Comparison of ENCODE assay signal across 8 cellular contexts in genomic region chr22:38386918-38387317, GRCh38.
DNase-seq lines count a peak whose midpoint lies in the region; ATAC-seq and TF ChIP-seq lines count a peak whose summit lies in the region.
"Not testable (repeated sequence)": the region's sequence is repeated elsewhere in the genome, so short reads cannot be mapped to it uniquely, and the experiment has no call there.

No MANE protein-coding gene starts in this region.

- H3K79me2 ChIP-seq in MM.1S (ENCODE audit: low read length) = peaks cover 69% of the 10 kb centered on the region

- not testable (repeated sequence) for ATAC-seq in T-cell (replicated peaks in 1 of 4); activated T-cell treated with anti-CD3 and anti-CD28 coated beads, Interleukin-2, amount 50 U/mL, for 72 hours (replicated peaks in 1 of 2); stimulated activated naive B cell treated with anti-CD40 and anti-IgM and Interleukin-4, amounts not matched to agents 10 μg/mL and 1 μg/mL and 100 μg/mL, for 72 hours (replicated peaks)

- not testable (repeated sequence) for H3K36me3 ChIP-seq in MM.1S (replicated peaks; ENCODE audit: insufficient read depth, low read length); right atrium auricular region

- peak overlapping the region in 2 of 3 donors; percentile 21 to 34 for H3K4me3 Mint-ChIP-seq in T-cell
- H3K4me3 Mint-ChIP-seq in activated T-cell treated with anti-CD3 and anti-CD28 coated beads, Interleukin-2, amount 50 U/mL, for 72 hours = peak overlapping the region; percentile 15 to 63
- H3K4me3 Mint-ChIP-seq in glutamatergic neuron (ENCODE audit: unreplicated experiment) = peak overlapping the region; percentile 38
- not testable (repeated sequence) for H3K4me3 Mint-ChIP-seq in progenitor cell of endocrine pancreas (ENCODE audit: low read depth)
- peak overlapping the region; percentile 45 to 62 for H3K4me3 Mint-ChIP-seq in stimulated activated naive B cell treated with anti-CD40 and anti-IgM and Interleukin-4, amounts not matched to agents 10 μg/mL and 1 μg/mL and 100 μg/mL, for 72 hours

- POLR2A ChIA-PET in T-cell (lab: Charles Lee) = not testable (repeated sequence)

- not testable (repeated sequence) for H3K9me3 Mint-ChIP-seq in T-cell; activated T-cell treated with anti-CD3 and anti-CD28 coated beads, Interleukin-2, amount 50 U/mL, for 72 hours; glutamatergic neuron (ENCODE audit: unreplicated experiment); progenitor cell of endocrine pancreas (ENCODE audit: low read depth); stimulated activated naive B cell treated with anti-CD40 and anti-IgM and Interleukin-4, amounts not matched to agents 10 μg/mL and 1 μg/mL and 100 μg/mL, for 72 hours

- H4K20me1 ChIP-seq in MM.1S (ENCODE audit: insufficient read depth, low read length) = not testable (repeated sequence)

- H3K27me3 ChIP-seq in MM.1S (replicated peaks; ENCODE audit: insufficient read depth, low read length); right atrium auricular region: not testable (repeated sequence)

- peak overlapping the region; percentile 99 for H3K27ac ChIP-seq in MM.1S (ENCODE audit: low read length)
- peak overlapping the region; percentile 48 to 68 for H3K27ac ChIP-seq in right atrium auricular region

- peak overlapping the region; percentile 64 for H3K9ac ChIP-seq in MM.1S (ENCODE audit: low read length)

- not testable (repeated sequence) for H3K27ac Mint-ChIP-seq in T-cell; glutamatergic neuron (ENCODE audit: unreplicated experiment)
- H3K27ac Mint-ChIP-seq in activated T-cell treated with anti-CD3 and anti-CD28 coated beads, Interleukin-2, amount 50 U/mL, for 72 hours = peak overlapping the region; percentile 68
- peak overlapping the region; percentile 16 for H3K27ac Mint-ChIP-seq in progenitor cell of endocrine pancreas
- H3K27ac Mint-ChIP-seq in stimulated activated naive B cell treated with anti-CD40 and anti-IgM and Interleukin-4, amounts not matched to agents 10 μg/mL and 1 μg/mL and 100 μg/mL, for 72 hours = peak overlapping the region; percentile 67

- H3K36me3 Mint-ChIP-seq in T-cell; activated T-cell treated with anti-CD3 and anti-CD28 coated beads, Interleukin-2, amount 50 U/mL, for 72 hours (ENCODE audit: insufficient read depth in 2 of 2); glutamatergic neuron (ENCODE audit: unreplicated experiment); progenitor cell of endocrine pancreas (ENCODE audit: insufficient read depth): not testable (repeated sequence)
- peaks cover 20 to 31% of the 10 kb centered on the region in 2 donors for H3K36me3 Mint-ChIP-seq in stimulated activated naive B cell treated with anti-CD40 and anti-IgM and Interleukin-4, amounts not matched to agents 10 μg/mL and 1 μg/mL and 100 μg/mL, for 72 hours

- H3K27me3 Mint-ChIP-seq in T-cell; activated T-cell treated with anti-CD3 and anti-CD28 coated beads, Interleukin-2, amount 50 U/mL, for 72 hours (ENCODE audit: low read depth); glutamatergic neuron (ENCODE audit: unreplicated experiment); progenitor cell of endocrine pancreas; stimulated activated naive B cell treated with anti-CD40 and anti-IgM and Interleukin-4, amounts not matched to agents 10 μg/mL and 1 μg/mL and 100 μg/mL, for 72 hours: not testable (repeated sequence)

- H3K9me3 ChIP-seq in MM.1S (replicated peaks; ENCODE audit: insufficient read depth, low read length); right atrium auricular region: not testable (repeated sequence)

- H3K4me2 ChIP-seq in MM.1S (ENCODE audit: low read depth, low read length) = peak overlapping the region; percentile 48; the same call in 1 of the 2 replicates

- peaks cover 37% of the 10 kb centered on the region for H3F3A ChIP-seq in MM.1S (ENCODE audit: insufficient read depth, low read length)

- DNase-seq in GM12864 (ENCODE audit: low read depth); T-cell; activated T-cell treated with anti-CD3 and anti-CD28 coated beads, Interleukin-2, amount 50 U/mL, for 72 hours; glutamatergic neuron; right atrium auricular region (ENCODE audit: low spot score); progenitor cell of endocrine pancreas (ENCODE audit: low spot score, unreplicated experiment); stimulated activated naive B cell treated with anti-CD40 and anti-IgM and Interleukin-4, amounts not matched to agents 10 μg/mL and 1 μg/mL and 100 μg/mL, for 72 hours: not testable (repeated sequence)
- peak; percentile 62 for DNase-seq in MM.1S

- H2AFZ ChIP-seq in MM.1S (ENCODE audit: low read length) = not testable (repeated sequence)

- H3K9me2 ChIP-seq in MM.1S (replicated peaks; ENCODE audit: insufficient read depth, low read length) = not testable (repeated sequence)

- peaks cover 5 to 20% (median 14%) of the 10 kb centered on the region in 3 donors for H3K4me1 Mint-ChIP-seq in T-cell
- H3K4me1 Mint-ChIP-seq in activated T-cell treated with anti-CD3 and anti-CD28 coated beads, Interleukin-2, amount 50 U/mL, for 72 hours (ENCODE audit: low read depth) = peaks cover 34% of the 10 kb centered on the region
- H3K4me1 Mint-ChIP-seq in glutamatergic neuron (ENCODE audit: low read depth, unreplicated experiment) = peaks cover 14% of the 10 kb centered on the region
- peaks cover 28% of the 10 kb centered on the region for H3K4me1 Mint-ChIP-seq in progenitor cell of endocrine pancreas (ENCODE audit: low read depth)
- H3K4me1 Mint-ChIP-seq in stimulated activated naive B cell treated with anti-CD40 and anti-IgM and Interleukin-4, amounts not matched to agents 10 μg/mL and 1 μg/mL and 100 μg/mL, for 72 hours = peaks cover 32 to 56% of the 10 kb centered on the region in 2 donors

- H3K4me3 ChIP-seq in GM12864 (ENCODE audit: low read depth, low read length) (peak overlapping the region; percentile 10; the same call in 1 of the 2 replicates), MM.1S (ENCODE audit: low read length) (peak overlapping the region; percentile 38)
- not testable (repeated sequence) for H3K4me3 ChIP-seq in right atrium auricular region

- CTCF ChIA-PET in T-cell (lab: Charles Lee) = not testable (repeated sequence)

- H3K4me1 ChIP-seq in MM.1S (ENCODE audit: low read length) (peaks cover 45% of the 10 kb centered on the region), right atrium auricular region (peaks cover 0 to 21% of the 10 kb centered on the region in 2 donors)

- not testable (repeated sequence) for TF ChIP-seq CTCF in GM12864 (IDR thresholded peaks at IDR 0.05; ENCODE audit: low read depth, low read length, missing control alignments); MM.1S (IDR thresholded peaks at IDR 0.05; ENCODE audit: low read length); glutamatergic neuron (IDR thresholded peaks at IDR 0.05; ENCODE audit: partially characterized antibody, unreplicated experiment); right atrium auricular region (IDR thresholded peaks at IDR 0.05); progenitor cell of endocrine pancreas (IDR thresholded peaks at IDR 0.05; ENCODE audit: unreplicated experiment)
